In the genomic region with DNA sequence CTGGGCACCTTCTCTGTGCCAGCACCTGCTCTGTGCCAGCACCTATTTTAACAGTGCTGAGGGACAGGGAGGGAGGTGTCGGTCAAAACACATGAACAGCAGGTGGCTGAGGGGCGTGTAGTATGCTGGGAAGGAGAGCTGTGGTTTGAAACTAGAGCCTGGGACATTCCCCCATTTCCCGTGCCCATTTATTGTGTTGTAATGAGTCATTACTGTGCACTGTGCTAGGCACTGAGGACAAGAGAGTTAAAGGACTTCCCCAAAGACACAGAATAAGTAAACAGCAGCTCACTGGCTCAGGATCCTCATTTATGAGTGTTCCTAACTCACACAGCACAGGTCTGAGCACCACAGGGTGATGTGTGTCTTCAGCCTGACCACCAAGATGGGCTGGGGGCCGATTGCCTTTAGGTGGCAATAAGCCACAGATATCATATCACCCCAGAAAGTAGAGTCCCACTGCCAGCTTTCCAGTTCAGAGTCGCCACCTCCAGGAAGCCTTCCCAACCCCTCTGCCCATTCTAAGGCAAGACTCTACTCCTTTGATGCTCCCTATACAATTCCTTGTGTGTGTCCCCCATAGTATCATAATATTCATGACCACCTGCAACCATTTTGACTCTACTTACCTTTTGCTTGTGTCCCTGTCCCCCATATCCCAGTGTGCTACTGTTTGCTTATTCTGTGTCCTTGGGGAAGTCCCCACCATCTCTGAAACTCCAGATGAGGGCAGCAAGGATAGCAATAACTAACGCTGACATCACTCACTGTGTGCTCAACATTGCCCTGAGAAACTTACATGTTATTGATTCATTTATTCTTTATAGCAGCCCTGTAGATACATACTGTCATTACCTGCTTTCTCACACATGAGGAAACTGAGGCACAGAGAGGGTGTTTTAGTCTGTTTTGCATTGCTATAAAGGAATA, we compare ENCODE assay signal across 15 cellular contexts.
DNase-seq lines count a peak whose midpoint lies in the region; ATAC-seq and TF ChIP-seq lines count a peak whose summit lies in the region.
"Had no signal": no experiment of that assay in that cellular context is flagged by ENCODE, and none has a peak within 500 bp of the region (broad histone marks: within the 10 kb centered on the region; RNA-seq: fewer than 3 reads in every experiment).

No MANE protein-coding gene starts in this region.

- peaks cover 14% of the 10 kb centered on the region for H3K4me1 Mint-ChIP-seq in activated naive CD4-positive, alpha-beta T cell treated with anti-CD3 and anti-CD28 coated beads for 36 hours (ENCODE audit: low read depth)
- H3K4me1 Mint-ChIP-seq in activated naive CD4-positive, alpha-beta T cell treated with anti-CD3 and anti-CD28 coated beads, Interleukin-2, amount 10 ng/mL, durations not matched to agents 7 days and 5 days, result peaks cover 4% of the 10 kb centered on the region

- no peak overlapping the region for H3K4me3 Mint-ChIP-seq in activated naive CD4-positive, alpha-beta T cell treated with anti-CD3 and anti-CD28 coated beads for 36 hours
- H3K4me3 Mint-ChIP-seq in activated naive CD4-positive, alpha-beta T cell treated with anti-CD3 and anti-CD28 coated beads, Interleukin-2, amount 10 ng/mL, durations not matched to agents 7 days and 5 days, result no peak overlapping the region

- no peaks in the 10 kb centered on the region for H3K9me3 ChIP-seq in psoas muscle
- H3K9me3 ChIP-seq: gastrocnemius medialis, SK-N-SH had no signal

- 43 to 66% (median 50%) methylated on average over 6 of the region's 6 CpGs for WGBS in psoas muscle, 3 donors

- intact Hi-C loops in activated naive CD4-positive, alpha-beta T cell treated with anti-CD3 and anti-CD28 coated beads for 36 hours (cut with micrococcal nuclease), result loop anchor here (2.0 kb wide), 1 partner anchor 69 kb away; no protein-coding TSS in a partner anchor
- intact Hi-C loops in psoas muscle (cut with DNase I), result no loop called here

- H3K27me3 Mint-ChIP-seq in activated naive CD4-positive, alpha-beta T cell treated with anti-CD3 and anti-CD28 coated beads for 36 hours (ENCODE audit: low read depth), result peaks cover 3% of the 10 kb centered on the region
- peaks cover 52% of the 10 kb centered on the region for H3K27me3 Mint-ChIP-seq in activated naive CD4-positive, alpha-beta T cell treated with anti-CD3 and anti-CD28 coated beads, Interleukin-2, amount 10 ng/mL, durations not matched to agents 7 days and 5 days

- H3K36me3 Mint-ChIP-seq in activated naive CD4-positive, alpha-beta T cell treated with anti-CD3 and anti-CD28 coated beads for 36 hours (ENCODE audit: low read depth), result no peaks in the 10 kb centered on the region
- H3K36me3 Mint-ChIP-seq in activated naive CD4-positive, alpha-beta T cell treated with anti-CD3 and anti-CD28 coated beads, Interleukin-2, amount 10 ng/mL, durations not matched to agents 7 days and 5 days, result no peaks in the 10 kb centered on the region

- DNase-seq in activated naive CD4-positive, alpha-beta T cell treated with anti-CD3 and anti-CD28 coated beads for 36 hours, result peak; percentile 71
- no peak for DNase-seq in activated naive CD4-positive, alpha-beta T cell treated with anti-CD3 and anti-CD28 coated beads, Interleukin-2, amount 10 ng/mL, durations not matched to agents 7 days and 5 days
- DNase-seq in GM20000 (ENCODE audit: low spot score) (peak; percentile 33), psoas muscle (no peak), ureter (ENCODE audit: low spot score) (no peak)
- DNase-seq: activated CD4-positive, alpha-beta T cell treated with anti-CD3 and anti-CD28 coated beads for 4 hours; DMS79 treated with DMSO at 0.1 percent for 48 hours; dorsolateral prefrontal cortex; gastrocnemius medialis; NCI-H510A; SK-N-SH; stimulated activated CD4-positive, alpha-beta T cell treated with anti-CD3 and anti-CD28 coated beads, Interleukin-12 subunit alpha, Interleukin-12 subunit beta, amount 100 ng/mL, for 4 hours had no signal

- no peak for TF ChIP-seq CTCF in GM20000 (IDR thresholded peaks at IDR 0.05; ENCODE audit: extremely low read depth, missing control alignments)
- TF ChIP-seq CTCF in psoas muscle (IDR thresholded peaks at IDR 0.05), result no peak

- ATAC-seq in HG03280 (IDR thresholded peaks at IDR 0.05; ENCODE audit: unreplicated experiment) (peak; percentile 63), psoas muscle (peak in 3 of 4 donors; percentile 58 to 70 (median 64)), HG02970 (IDR thresholded peaks at IDR 0.05; ENCODE audit: low FRiP score, unreplicated experiment) (no peak), esophagus mucosa (no peak)
- ATAC-seq: gastrocnemius medialis had no signal

- peak overlapping the region; percentile 0 for H3K27ac Mint-ChIP-seq in activated naive CD4-positive, alpha-beta T cell treated with anti-CD3 and anti-CD28 coated beads for 36 hours
- H3K27ac Mint-ChIP-seq in activated naive CD4-positive, alpha-beta T cell treated with anti-CD3 and anti-CD28 coated beads, Interleukin-2, amount 10 ng/mL, durations not matched to agents 7 days and 5 days, result no peak overlapping the region

- peaks cover 0 to 14% (median 0%) of the 10 kb centered on the region in 3 donors for H3K27me3 ChIP-seq in psoas muscle (ENCODE audit: insufficient read depth in 3 of 3, low read length in 2 of 3)
- H3K27me3 ChIP-seq: gastrocnemius medialis had no signal

- no peaks in the 10 kb centered on the region for H3K9me3 Mint-ChIP-seq in activated naive CD4-positive, alpha-beta T cell treated with anti-CD3 and anti-CD28 coated beads for 36 hours
- no peaks in the 10 kb centered on the region for H3K9me3 Mint-ChIP-seq in activated naive CD4-positive, alpha-beta T cell treated with anti-CD3 and anti-CD28 coated beads, Interleukin-2, amount 10 ng/mL, durations not matched to agents 7 days and 5 days

- no peak overlapping the region for H3K27ac ChIP-seq in psoas muscle
- H3K27ac ChIP-seq: dorsolateral prefrontal cortex, gastrocnemius medialis had no signal

- H3K4me1 ChIP-seq in psoas muscle, result no peaks in the 10 kb centered on the region
- H3K4me1 ChIP-seq: gastrocnemius medialis had no signal

- CTCF ChIA-PET in activated naive CD4-positive, alpha-beta T cell treated with anti-CD3 and anti-CD28 coated beads for 36 hours (lab: Charles Lee), result interaction anchor here (1.3 kb wide), 1 partner anchor 10 kb away, joined by 3 read pairs; no protein-coding TSS in a partner anchor
- CTCF ChIA-PET in activated naive CD4-positive, alpha-beta T cell treated with anti-CD3 and anti-CD28 coated beads, Interleukin-2, amount 10 ng/mL, durations not matched to agents 7 days and 5 days (lab: Charles Lee), result no interaction called here

- no peak overlapping the region for H3K4me3 ChIP-seq in psoas muscle
- H3K4me3 ChIP-seq: dorsolateral prefrontal cortex, gastrocnemius medialis had no signal

- H3K36me3 ChIP-seq in psoas muscle (ENCODE audit: insufficient read depth in 1 of 2, low read depth in 1 of 2), result no peaks in the 10 kb centered on the region
- H3K36me3 ChIP-seq: gastrocnemius medialis had no signal

Comparison
In these comparisons a context has a peak if more than half of its experiments do, and no peak if none do; other contexts are left out.
1. DNase-seq: peak in activated naive CD4-positive, alpha-beta T cell treated with anti-CD3 and anti-CD28 coated beads for 36 hours (single experiment) and GM20000 (single experiment); none in activated naive CD4-positive, alpha-beta T cell treated with anti-CD3 and anti-CD28 coated beads, Interleukin-2, amount 10 ng/mL, durations not matched to agents 7 days and 5 days (single experiment), psoas muscle (0 of 2) and ureter (single experiment).
2. ATAC-seq: peak in HG03280 (single experiment) and psoas muscle (3 of 4); none in HG02970 (single experiment) and esophagus mucosa (single experiment).